In the genomic region with DNA sequence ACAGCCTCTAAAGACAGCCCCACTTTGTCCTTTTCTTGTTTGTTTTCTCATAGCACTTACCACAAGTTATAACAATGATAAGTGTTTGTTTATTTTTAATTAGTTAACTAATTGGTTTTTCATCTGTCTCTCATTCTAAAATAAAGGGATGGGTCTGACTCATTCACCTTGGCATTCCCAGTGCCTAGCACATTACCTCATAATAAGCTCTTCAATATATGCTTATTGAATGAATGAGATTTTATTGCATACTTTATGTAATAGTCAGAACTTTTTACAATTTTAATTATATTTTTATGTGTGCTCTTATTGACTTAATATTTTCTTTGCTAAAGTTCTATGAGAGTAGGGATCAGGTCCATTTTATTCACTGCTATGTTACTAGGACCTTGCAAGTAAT, we compare ENCODE assay signal across 28 cellular contexts.
DNase-seq lines count a peak whose midpoint lies in the region; ATAC-seq and TF ChIP-seq lines count a peak whose summit lies in the region.
"Had no signal": no experiment of that assay in that cellular context is flagged by ENCODE, and none has a peak within 500 bp of the region (broad histone marks: within the 10 kb centered on the region; RNA-seq: fewer than 3 reads in every experiment).

No MANE protein-coding gene starts in this region.

- H3K4me3 ChIP-seq in epithelial cell of esophagus (ENCODE audit: low read length): no peak overlapping the region
- H3K4me3 ChIP-seq: A549; BLaER1 treated with 17β-estradiol and CSF1 and Interleukin-3, amounts not matched to agents 10 nM and 100 nM; SK-N-MC had no signal

- CTCF ChIA-PET in RWPE1 (lab: Yijun Ruan, JAX): no interaction called here

- H3K27ac ChIP-seq in RWPE1: no peak overlapping the region
- H3K27ac ChIP-seq: A549; BLaER1 treated with 17β-estradiol and CSF1 and Interleukin-3, amounts not matched to agents 10 nM and 100 nM; KMS-11; SK-N-MC had no signal

- ATAC-seq in GM18909 (IDR thresholded peaks at IDR 0.05; ENCODE audit: poor library complexity, unreplicated experiment): no peak
- no peak for ATAC-seq in GM21723 (IDR thresholded peaks at IDR 0.05; ENCODE audit: unreplicated experiment)
- ATAC-seq: A549, HCT116, Panc1 had no signal

- peak; percentile 17 for DNase-seq in EL
- peak; percentile 3 for DNase-seq in HCEC 1CT
- DNase-seq in RWPE1 (ENCODE audit: low spot score): peak; percentile 25
- DNase-seq in epithelial cell of esophagus (ENCODE audit: low read depth): peak; percentile 15
- DNase-seq in GM13977 (ENCODE audit: low spot score): no peak
- DNase-seq: AML-193; CD4-positive, alpha-beta T cell; COR-L47; DMS53; GF-D8; IMR-90; NCI-H1092 treated with DMSO at 0.1 percent for 48 hours; NCI-H146; NCI-H1930; NCI-H2107; NCI-H446 treated with DMSO at 0.1 percent for 48 hours; NCI-H526; NCI-H82; NK-92 treated with Interleukin-12 subunit alpha and Interleukin-12 subunit beta, amount 100 ng/mL, for 24 hours; SIG-M5 had no signal

- in situ Hi-C loops in GM13977 (cut with MboI; ENCODE audit: low pct_unique_long_range_greater_than_20kb, low sequenced_read_pairs, unreplicated experiment): no loop called here

- no peak for TF ChIP-seq CTCF in RWPE1 (conservative IDR thresholded peaks at IDR 0.05; ENCODE audit: low read depth)
- TF ChIP-seq CTCF in epithelial cell of esophagus (IDR thresholded peaks at IDR 0.05; ENCODE audit: insufficient read depth, low read depth, low read length, missing control alignments): no peak
- no peak for TF ChIP-seq CTCF in GM13977 (IDR thresholded peaks at IDR 0.05; ENCODE audit: extremely low read depth, insufficient read depth, missing control alignments)

- POLR2A ChIA-PET in RWPE1 (lab: Yijun Ruan, JAX; ENCODE audit: low non-redundant PET): no interaction called here
